Comparison of ENCODE assay signal across 9 cellular contexts in the genomic region with DNA sequence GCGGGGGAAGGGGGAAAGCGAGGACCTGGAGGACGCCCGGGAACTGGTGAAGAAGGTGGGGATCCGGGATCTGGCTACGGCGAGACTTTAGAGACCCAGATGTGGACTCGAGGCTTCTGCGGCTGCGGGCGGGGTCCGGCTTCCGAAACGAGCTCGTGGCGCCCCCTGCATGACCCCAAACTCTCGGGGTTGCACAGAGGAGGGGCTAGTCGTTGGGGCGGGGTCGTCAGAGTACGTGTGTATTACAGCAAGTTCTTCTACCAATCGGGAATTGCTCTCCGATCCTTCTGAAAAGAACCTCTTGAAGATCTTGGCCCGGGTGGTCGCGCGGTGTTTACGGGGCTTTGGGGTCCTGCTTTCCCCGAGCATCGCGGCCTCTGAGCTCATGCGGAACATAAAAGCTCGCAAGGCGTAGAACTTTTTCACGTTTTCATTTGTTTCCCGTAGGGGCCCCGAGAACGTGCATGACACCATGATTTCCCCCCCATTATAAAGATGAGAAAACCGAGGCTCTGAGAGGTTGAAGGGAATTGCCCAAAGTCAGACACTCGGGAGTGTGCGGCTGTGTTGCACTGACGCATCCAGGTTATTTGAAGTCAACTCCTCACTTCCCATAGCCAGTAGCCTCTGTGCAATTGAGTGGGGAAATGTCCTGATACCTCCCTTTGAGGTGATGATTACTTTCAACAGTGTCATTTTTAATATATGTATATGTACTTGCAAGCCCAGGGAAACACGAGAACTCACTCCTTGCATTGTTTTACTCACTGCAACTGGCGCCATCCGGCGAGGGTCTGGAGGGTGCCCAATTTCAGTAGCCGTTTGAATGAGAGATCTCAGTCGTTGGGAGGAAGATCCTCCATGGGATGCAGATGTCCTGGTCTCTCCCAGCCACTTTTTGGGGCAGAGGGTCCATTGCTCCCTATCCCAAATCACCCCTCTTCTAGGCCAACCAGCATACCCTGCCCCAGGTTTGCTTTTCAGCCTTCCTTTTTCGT. TPM values are rescaled to one million over a fixed set of nuclear protein-coding genes. Genes with fewer than 3 reads are reported as not detected.
A peak's percentile ranks its signal among the peaks of the same experiment; 100 is the strongest.
DNase-seq lines count a peak whose midpoint lies in the region; ATAC-seq and TF ChIP-seq lines count a peak whose summit lies in the region.
"Had no signal": no experiment of that assay in that cellular context is flagged by ENCODE, and none has a peak within 500 bp of the region (broad histone marks: within the 10 kb centered on the region; RNA-seq: fewer than 3 reads in every experiment).

TSS of gene BEND4 (minus strand) at position 149 of the 998 bp plus-strand sequence. CDS start 512 bp downstream, outside the sequence.

- no peak for TF ChIP-seq POLR2A in prostate gland (IDR thresholded peaks at IDR 0.05)

- H3K4me2 ChIP-seq in KMS-11, result peak within 1 kb of the TSS; percentile 36; the same call in 1 of the 2 replicates

- peak within 1 kb of the TSS; percentile 75 for H2AFZ ChIP-seq in KMS-11 (ENCODE audit: low read depth)

- no peaks in the 10 kb centered on the region for H3K79me2 ChIP-seq in KMS-11 (ENCODE audit: insufficient read depth, low read depth)

- peaks cover 2% of the 10 kb centered on the region for H3K36me3 Mint-ChIP-seq in effector memory CD8-positive, alpha-beta T cell (ENCODE audit: insufficient read depth)

- no peaks in the 10 kb centered on the region for H4K20me1 ChIP-seq in KMS-11 (ENCODE audit: insufficient read depth)

- intact Hi-C loops in prostate gland (cut with DNase I), result no loop called here

- H3K27me3 Mint-ChIP-seq in effector memory CD8-positive, alpha-beta T cell, result peaks cover 41 to 69% of the 10 kb centered on the region in 2 donors

- 18% methylated on average over 49 of the region's 49 CpGs for WGBS in prostate gland

- peak; percentile 8 for ATAC-seq in GM19467 (IDR thresholded peaks at IDR 0.05; ENCODE audit: unreplicated experiment)
- peak; percentile 18 for ATAC-seq in effector memory CD8-positive, alpha-beta T cell (replicated peaks)

- no peaks in the 10 kb centered on the region for H3K27me3 ChIP-seq in KMS-11 (ENCODE audit: insufficient read depth, low read depth)
- no peaks in the 10 kb centered on the region for H3K27me3 ChIP-seq in prostate gland (replicated peaks; ENCODE audit: insufficient read depth)

- H3K27ac ChIP-seq in KMS-11 (no peak within 1 kb of the TSS), prostate gland (peak within 1 kb of the TSS; percentile 68 to 83)
- H3K27ac ChIP-seq: SJSA1 had no signal

- H3K4me3 Mint-ChIP-seq in effector memory CD8-positive, alpha-beta T cell, result peak within 1 kb of the TSS; percentile 64 to 87

- no peak within 1 kb of the TSS for H3K27ac Mint-ChIP-seq in effector memory CD8-positive, alpha-beta T cell

- no peaks in the 10 kb centered on the region for H3K9me3 Mint-ChIP-seq in effector memory CD8-positive, alpha-beta T cell

- H3K9me3 ChIP-seq in prostate gland, result no peaks in the 10 kb centered on the region
- H3K9me3 ChIP-seq: SJSA1 had no signal

- DNase-seq in ELF-1 (ENCODE audit: low read depth, low spot score) (peak; percentile 25), prostate gland (ENCODE audit: low spot score) (no peak), NOMO-1 treated with dmso at 0.1 percent for 144 hours (lab: John Stamatoyannopoulos, UW; ENCODE audit: unreplicated experiment) (no peak), C1 segment of cervical spinal cord (lab: John Stamatoyannopoulos, UW) (no peak), superior temporal gyrus (ENCODE audit: extremely low spot score) (no peak)
- no peak for DNase-seq in effector memory CD8-positive, alpha-beta T cell

- H3K4me1 Mint-ChIP-seq in effector memory CD8-positive, alpha-beta T cell (ENCODE audit: low read depth in 2 of 2), result peaks cover 8 to 9% of the 10 kb centered on the region in 2 donors

- H3K9ac ChIP-seq in KMS-11, result peak within 1 kb of the TSS; percentile 42

- H3K4me3 ChIP-seq in KMS-11 (IDR thresholded peaks at IDR 0.05; ENCODE audit: insufficient read depth, low read depth, low read length) (peak within 1 kb of the TSS; percentile 8), prostate gland (peak within 1 kb of the TSS; percentile 52 to 65)
- H3K4me3 ChIP-seq: SJSA1 had no signal

- H3K36me3 ChIP-seq in KMS-11 (ENCODE audit: insufficient read depth) (no peaks in the 10 kb centered on the region), prostate gland (no peaks in the 10 kb centered on the region)
- H3K36me3 ChIP-seq: SJSA1 had no signal

- H3K4me1 ChIP-seq in KMS-11 (ENCODE audit: low read depth, poor library complexity, severe bottlenecking) (no peaks in the 10 kb centered on the region), prostate gland (replicated peaks) (no peaks in the 10 kb centered on the region)
- H3K4me1 ChIP-seq: SJSA1 had no signal

- TF ChIP-seq CTCF in KMS-11 (conservative IDR thresholded peaks at IDR 0.05; ENCODE audit: low read depth, low read length) (no peak), prostate gland (IDR thresholded peaks at IDR 0.05) (no peak)

RNA-seq across cellular contexts. Expression of gene BEND4, which starts in this region (rescaled TPM):
- total RNA-seq in prostate gland, result 10 to 100 TPM in 1 of 2 donors, 1 to 10 TPM in 1; 3.9 to 25.2 TPM
- total RNA-seq: SJSA1 had no signal
